In the genomic region with DNA sequence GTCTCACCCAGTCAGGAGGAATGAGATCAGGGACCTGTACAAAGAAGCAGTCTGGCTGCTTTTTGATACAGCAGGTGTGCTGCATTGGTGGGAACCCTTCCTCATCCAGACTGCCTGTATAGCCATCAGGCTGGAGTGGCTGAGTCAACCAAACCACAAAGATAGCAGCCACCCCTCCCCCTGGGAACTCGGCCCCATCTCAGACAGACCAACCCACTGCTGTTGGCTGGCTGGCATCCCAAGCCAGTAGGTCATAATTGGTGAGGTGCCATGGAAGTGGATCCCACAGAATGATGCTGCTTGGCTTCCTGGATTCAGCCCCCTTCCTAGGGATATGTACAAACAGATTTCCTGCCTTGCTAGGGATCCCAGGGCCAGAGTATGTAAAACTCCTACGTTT, we compare ENCODE assay signal across 11 cellular contexts.
A peak's percentile ranks its signal among the peaks of the same experiment; 100 is the strongest.
DNase-seq lines count a peak whose midpoint lies in the region; ATAC-seq and TF ChIP-seq lines count a peak whose summit lies in the region.
"Had no signal": no experiment of that assay in that cellular context is flagged by ENCODE, and none has a peak within 500 bp of the region (broad histone marks: within the 10 kb centered on the region; RNA-seq: fewer than 3 reads in every experiment).

No MANE protein-coding gene starts in this region.

- DNase-seq in heart left ventricle (peak in 4 of 5 donors; percentile 10 to 55 (median 36)), right atrium auricular region (ENCODE audit: low spot score) (no peak), T1000 (lab: John Stamatoyannopoulos, UW) (peak; percentile 26), fibroblast of villous mesenchyme (ENCODE audit: low read depth) (peak; percentile 76), GM19240 (ENCODE audit: insufficient read length, low spot score) (no peak), tibial artery (no peak), NOMO-1 treated with dmso at 0.1 percent for 144 hours (lab: John Stamatoyannopoulos, UW; ENCODE audit: unreplicated experiment) (no peak), KG1 (lab: John Stamatoyannopoulos, UW) (no peak)
- DNase-seq: activated CD4-positive, alpha-beta memory T cell treated with anti-CD3 and anti-CD28 coated beads for 36 hours; effector CD8-positive, alpha-beta T cell; NCI-H446 treated with DMSO at 0.1 percent for 48 hours had no signal

- H3K27me3 ChIP-seq in heart left ventricle = no peaks in the 10 kb centered on the region
- no peaks in the 10 kb centered on the region for H3K27me3 ChIP-seq in right atrium auricular region
- H3K27me3 ChIP-seq in tibial artery = no peaks in the 10 kb centered on the region

- H3K27ac ChIP-seq in heart left ventricle (no peak overlapping the region), right atrium auricular region (no peak overlapping the region), tibial artery (no peak overlapping the region)

- peak in 3 of 4 donors; percentile 45 to 78 (median 75) for ATAC-seq in heart left ventricle

- intact Hi-C loops in heart left ventricle (cut with DNase I) (no loop called here), tibial artery (cut with DNase I; ENCODE audit: low total_unique reads) (no loop called here)

- WGBS in heart left ventricle, 4 donors = 39 to 80% (median 64%) methylated on average over 1 to 2 of the region's 2 CpGs

- TF ChIP-seq CTCF in heart left ventricle (IDR thresholded peaks at IDR 0.05) (no peak), right atrium auricular region (IDR thresholded peaks at IDR 0.05) (no peak), fibroblast of villous mesenchyme (IDR thresholded peaks at IDR 0.05; ENCODE audit: insufficient read depth, low read depth, low read length) (no peak), tibial artery (IDR thresholded peaks at IDR 0.05) (no peak)

- peaks cover 0 to 55% (median 48%) of the 10 kb centered on the region in 9 donors for H3K36me3 ChIP-seq in heart left ventricle
- H3K36me3 ChIP-seq in right atrium auricular region = peaks cover 12% of the 10 kb centered on the region
- peaks cover 27 to 47% (median 45%) of the 10 kb centered on the region in 3 donors for H3K36me3 ChIP-seq in tibial artery

- H3K9me3 ChIP-seq in heart left ventricle (peaks cover 0 to 15% (median 0%) of the 10 kb centered on the region in 12 donors), right atrium auricular region (peaks cover 0 to 11% of the 10 kb centered on the region in 2 donors), tibial artery (no peaks in the 10 kb centered on the region)

- TF ChIP-seq POLR2A in heart left ventricle (IDR thresholded peaks at IDR 0.05) = no peak

- H3K4me3 ChIP-seq in heart left ventricle = no peak overlapping the region
- no peak overlapping the region for H3K4me3 ChIP-seq in right atrium auricular region
- H3K4me3 ChIP-seq in fibroblast of villous mesenchyme (ENCODE audit: low read depth, low read length) = no peak overlapping the region
- H3K4me3 ChIP-seq in tibial artery = no peak overlapping the region

- H3K4me1 ChIP-seq in heart left ventricle = peaks cover 0 to 5% (median 0%) of the 10 kb centered on the region in 12 donors
- peaks cover 0 to 4% of the 10 kb centered on the region in 2 donors for H3K4me1 ChIP-seq in right atrium auricular region
- H3K4me1 ChIP-seq in tibial artery = no peaks in the 10 kb centered on the region

Comparison
In these comparisons a context has a peak if more than half of its experiments do, and no peak if none do; other contexts are left out.
1. DNase-seq: peak in heart left ventricle (4 of 5), T1000 (single experiment) and fibroblast of villous mesenchyme (single experiment); none in right atrium auricular region (single experiment), GM19240 (single experiment), tibial artery (0 of 2), NOMO-1 treated with dmso at 0.1 percent for 144 hours (single experiment) and KG1 (single experiment).